4 cellular contexts compared by ENCODE assay signal in genomic region chr17:21683142-21683712, GRCh38. TPM values are rescaled to one million over a fixed set of nuclear protein-coding genes. Genes with fewer than 3 reads are reported as not detected.
"Had no signal": no experiment of that assay in that cellular context is flagged by ENCODE, and none has a peak within 500 bp of the region (broad histone marks: within the 10 kb centered on the region; RNA-seq: fewer than 3 reads in every experiment).

No MANE protein-coding gene starts in this region.

RNA-seq across cellular contexts. Expression of gene KCNJ18, which starts 9.1 kb away (rescaled TPM):
- total RNA-seq: HepG2, HT1080, IMR-90, SK-MEL-5 had no signal
- polyA plus RNA-seq: HepG2, IMR-90 had no signal
